In genomic region chr16:28880589-28880915, GRCh38 we compare ENCODE assay signal across 1 cellular context.
A peak's percentile ranks its signal among the peaks of the same experiment; 100 is the strongest.
TF ChIP-seq lines count a peak whose summit lies in the region.

No MANE protein-coding gene starts in this region.

TF ChIP-seq in H1, 55 proteins besides CTCF, POLR2A, EP300 and RAD21:
- peak; percentile 30 for TF ChIP-seq ASH2L (IDR thresholded peaks at IDR 0.05; ENCODE audit: low read length)
- TF ChIP-seq TBP (IDR thresholded peaks at IDR 0.05; ENCODE audit: low read depth, low read length): peak; percentile 12; the same call in 1 of the 2 replicates
- TF ChIP-seq GABPA (IDR thresholded peaks at IDR 0.05; ENCODE audit: borderline replicate concordance, insufficient read depth, low read length): no peak
